In the genomic region with DNA sequence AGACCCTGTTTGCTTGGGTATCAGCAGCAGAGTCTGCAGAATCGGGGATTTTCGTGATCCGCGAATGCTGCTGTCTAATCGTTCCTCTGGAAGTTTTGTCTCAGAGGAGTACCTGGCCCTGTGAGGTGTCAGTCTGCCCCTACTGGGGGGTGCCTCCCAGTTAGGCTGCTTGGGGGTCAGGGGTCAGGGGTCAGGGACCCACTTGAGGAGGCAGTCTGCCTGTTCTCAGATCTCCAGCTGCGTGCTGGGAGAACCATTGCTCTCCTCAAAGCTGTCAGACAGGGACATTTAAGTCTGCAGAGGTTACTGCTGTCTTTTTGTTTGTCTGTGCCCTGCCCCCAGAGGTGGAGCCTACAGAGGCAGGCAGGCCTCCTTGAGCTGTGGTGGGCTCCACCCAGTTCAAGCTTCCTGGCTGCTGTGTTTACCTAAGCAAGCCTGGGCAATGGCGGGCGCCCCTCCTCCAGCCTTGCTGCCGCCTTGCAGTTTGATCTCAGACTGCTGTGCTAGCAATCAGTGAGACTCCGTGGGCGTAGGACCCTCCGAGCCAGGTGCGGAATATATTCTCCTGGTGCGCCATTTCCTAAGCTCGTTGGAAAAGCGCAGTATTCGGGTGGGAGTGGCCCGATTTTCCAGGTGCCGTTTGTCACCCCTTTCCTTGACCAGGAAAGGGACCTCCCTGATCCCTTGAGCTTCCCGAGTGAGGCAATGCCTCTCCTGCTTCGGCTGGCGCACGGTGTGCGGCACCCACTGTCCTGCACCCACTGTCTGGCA, we compare ENCODE assay signal across 7 cellular contexts. TPM values are rescaled to one million over a fixed set of nuclear protein-coding genes. Genes with fewer than 3 reads are reported as not detected.
DNase-seq lines count a peak whose midpoint lies in the region; ATAC-seq and TF ChIP-seq lines count a peak whose summit lies in the region.
"Not testable (repeated sequence)": the region's sequence is repeated elsewhere in the genome, so short reads cannot be mapped to it uniquely, and the experiment has no call there.

No MANE protein-coding gene starts in this region.

- H2BK12ac ChIP-seq in neuronal stem cell (ENCODE audit: low read length): not testable (repeated sequence)

- peak overlapping the region; percentile 62 for H2AFZ ChIP-seq in neuronal stem cell (ENCODE audit: low read length)

- peaks cover 25% of the 10 kb centered on the region for H3K4me1 Mint-ChIP-seq in activated CD4-positive, alpha-beta memory T cell treated with anti-CD3 and anti-CD28 coated beads for 36 hours (ENCODE audit: low read depth)
- H3K4me1 Mint-ChIP-seq in activated T-helper 17 cell treated with anti-CD3 and anti-CD28 coated beads, Interleukin-2, amount 50 U/mL, for 72 hours: peaks cover 22% of the 10 kb centered on the region

- not testable (repeated sequence) for H3K18ac ChIP-seq in neuronal stem cell (ENCODE audit: low read length)

- POLR2A ChIA-PET in RWPE1 (lab: Yijun Ruan, JAX; ENCODE audit: low non-redundant PET): not testable (repeated sequence)
- POLR2A ChIA-PET in activated CD4-positive, alpha-beta memory T cell treated with anti-CD3 and anti-CD28 coated beads for 36 hours (lab: Charles Lee): interaction anchor here (1.2 kb wide), 1 partner anchor 8 kb away, joined by 3 read pairs; no protein-coding TSS in a partner anchor

- not testable (repeated sequence) for H2BK120ac ChIP-seq in neuronal stem cell (ENCODE audit: low read depth, low read length)

- intact Hi-C loops in activated CD4-positive, alpha-beta memory T cell treated with anti-CD3 and anti-CD28 coated beads for 36 hours (cut with micrococcal nuclease): not testable (repeated sequence)

- not testable (repeated sequence) for H2AK5ac ChIP-seq in neuronal stem cell (ENCODE audit: low read depth, low read length)

- H3K9me3 ChIP-seq in ES-I3 (ENCODE audit: control insufficient read depth, insufficient read depth, low read length); neuronal stem cell (replicated peaks in 1 of 2; ENCODE audit: control insufficient read depth in 2 of 2, insufficient read depth in 1 of 2, low read depth in 1 of 2, low read length in 2 of 2): not testable (repeated sequence)

- H3K9me3 Mint-ChIP-seq in activated CD4-positive, alpha-beta memory T cell treated with anti-CD3 and anti-CD28 coated beads for 36 hours; activated T-helper 17 cell treated with anti-CD3 and anti-CD28 coated beads, Interleukin-2, amount 50 U/mL, for 72 hours: not testable (repeated sequence)

- H2BK5ac ChIP-seq in neuronal stem cell (ENCODE audit: low read length): not testable (repeated sequence)

- not testable (repeated sequence) for H3K4me1 ChIP-seq in ES-I3 (ENCODE audit: insufficient read depth, low read length); neuronal stem cell (ENCODE audit: control insufficient read depth in 2 of 2, insufficient read depth in 1 of 2, low read depth in 1 of 2, low read length in 2 of 2)

- not testable (repeated sequence) for H3K27me3 ChIP-seq in neuronal stem cell (ENCODE audit: control insufficient read depth in 3 of 3, insufficient read depth in 3 of 3, low read depth in 1 of 3, low read length in 3 of 3)

- not testable (repeated sequence) for H3K4me2 ChIP-seq in neuronal stem cell (ENCODE audit: insufficient read depth, low read length, poor library complexity, severe bottlenecking)

- H3K4ac ChIP-seq in neuronal stem cell (ENCODE audit: low read length): not testable (repeated sequence)

- H3K36me3 ChIP-seq in ES-I3 (ENCODE audit: insufficient read depth, low read length); neuronal stem cell (replicated peaks in 1 of 2; ENCODE audit: control insufficient read depth in 2 of 2, insufficient read depth in 2 of 2, low read length in 2 of 2): not testable (repeated sequence)

- not testable (repeated sequence) for H3K27me3 Mint-ChIP-seq in activated CD4-positive, alpha-beta memory T cell treated with anti-CD3 and anti-CD28 coated beads for 36 hours; activated T-helper 17 cell treated with anti-CD3 and anti-CD28 coated beads, Interleukin-2, amount 50 U/mL, for 72 hours

- peak overlapping the region; percentile 62 for H3K27ac ChIP-seq in RWPE1
- not testable (repeated sequence) for H3K27ac ChIP-seq in neuronal stem cell (replicated peaks; ENCODE audit: low read length)

- no CpG with 5 or more reads among the region's 24 CpGs for WGBS in neuronal stem cell (ENCODE audit: extremely low coverage in 2 of 2, insufficient read length in 2 of 2, insufficient replicate concordance in 1 of 2), 2 donors

- H3K4me3 ChIP-seq in fibroblast of villous mesenchyme (ENCODE audit: low read depth, low read length): peak overlapping the region; percentile 51
- H3K4me3 ChIP-seq in neuronal stem cell (ENCODE audit: low read length in 2 of 2): not testable (repeated sequence)

- H4K91ac ChIP-seq in neuronal stem cell (ENCODE audit: low read depth, low read length, poor library complexity): not testable (repeated sequence)

- H3K9ac ChIP-seq in ES-I3 (ENCODE audit: low read depth, low read length): peak overlapping the region; percentile 46
- H3K9ac ChIP-seq in neuronal stem cell (ENCODE audit: low read depth, low read length, poor library complexity): not testable (repeated sequence)

- not testable (repeated sequence) for H2BK15ac ChIP-seq in neuronal stem cell (ENCODE audit: low read length)

- CTCF ChIA-PET in RWPE1 (lab: Yijun Ruan, JAX): interaction anchor here (1.3 kb wide), 1 partner anchor 176 kb away, joined by 3 read pairs; no protein-coding TSS in a partner anchor
- CTCF ChIA-PET in activated CD4-positive, alpha-beta memory T cell treated with anti-CD3 and anti-CD28 coated beads for 36 hours (lab: Charles Lee): not testable (repeated sequence)

- not testable (repeated sequence) for H3K14ac ChIP-seq in neuronal stem cell (ENCODE audit: low read length)

- H3K27ac Mint-ChIP-seq in activated CD4-positive, alpha-beta memory T cell treated with anti-CD3 and anti-CD28 coated beads for 36 hours; activated T-helper 17 cell treated with anti-CD3 and anti-CD28 coated beads, Interleukin-2, amount 50 U/mL, for 72 hours: not testable (repeated sequence)

- H4K8ac ChIP-seq in neuronal stem cell (ENCODE audit: low read depth, low read length): not testable (repeated sequence)

- not testable (repeated sequence) for ATAC-seq in activated T-helper 17 cell treated with anti-CD3 and anti-CD28 coated beads, Interleukin-2, amount 50 U/mL, for 72 hours (replicated peaks)

- TF ChIP-seq CTCF in RWPE1 (conservative IDR thresholded peaks at IDR 0.05; ENCODE audit: low read depth); fibroblast of villous mesenchyme (IDR thresholded peaks at IDR 0.05; ENCODE audit: insufficient read depth, low read depth, low read length): not testable (repeated sequence)

- not testable (repeated sequence) for H3K36me3 Mint-ChIP-seq in activated CD4-positive, alpha-beta memory T cell treated with anti-CD3 and anti-CD28 coated beads for 36 hours; activated T-helper 17 cell treated with anti-CD3 and anti-CD28 coated beads, Interleukin-2, amount 50 U/mL, for 72 hours (ENCODE audit: low read depth)

- DNase-seq in RWPE1 (ENCODE audit: low spot score); fibroblast of villous mesenchyme (ENCODE audit: low read depth); neuronal stem cell (ENCODE audit: low spot score): not testable (repeated sequence)
- peak; percentile 21 for DNase-seq in activated CD4-positive, alpha-beta memory T cell treated with anti-CD3 and anti-CD28 coated beads for 36 hours
- DNase-seq in central memory CD4-positive, alpha-beta T cell: peak; percentile 58

- not testable (repeated sequence) for H3K79me1 ChIP-seq in neuronal stem cell (ENCODE audit: low read depth, low read length)

- not testable (repeated sequence) for H3K23ac ChIP-seq in neuronal stem cell (ENCODE audit: low read depth, low read length, poor library complexity)

- not testable (repeated sequence) for H3K4me3 Mint-ChIP-seq in activated CD4-positive, alpha-beta memory T cell treated with anti-CD3 and anti-CD28 coated beads for 36 hours
- peak overlapping the region; percentile 38 for H3K4me3 Mint-ChIP-seq in activated T-helper 17 cell treated with anti-CD3 and anti-CD28 coated beads, Interleukin-2, amount 50 U/mL, for 72 hours

RNA-seq across cellular contexts. Expression of a gene that starts 9.2 kb away (rescaled TPM):
- 10 to 100 TPM; 18.3 to 22.5 TPM for total RNA-seq in activated CD4-positive, alpha-beta memory T cell treated with anti-CD3 and anti-CD28 coated beads for 36 hours
- 10 to 100 TPM; 26.1 to 26.5 TPM for total RNA-seq in activated T-helper 17 cell treated with anti-CD3 and anti-CD28 coated beads, Interleukin-2, amount 50 U/mL, for 72 hours
- total RNA-seq in fibroblast of villous mesenchyme: 63.5 and 78.2 TPM in 2 replicates
- polyA plus RNA-seq in neuronal stem cell (2013, experiment 1 of 2): 16.8 TPM
- 17.6 TPM for polyA plus RNA-seq in neuronal stem cell (2013, experiment 2 of 2)
